20 cellular contexts compared by ENCODE assay signal in the genomic region with DNA sequence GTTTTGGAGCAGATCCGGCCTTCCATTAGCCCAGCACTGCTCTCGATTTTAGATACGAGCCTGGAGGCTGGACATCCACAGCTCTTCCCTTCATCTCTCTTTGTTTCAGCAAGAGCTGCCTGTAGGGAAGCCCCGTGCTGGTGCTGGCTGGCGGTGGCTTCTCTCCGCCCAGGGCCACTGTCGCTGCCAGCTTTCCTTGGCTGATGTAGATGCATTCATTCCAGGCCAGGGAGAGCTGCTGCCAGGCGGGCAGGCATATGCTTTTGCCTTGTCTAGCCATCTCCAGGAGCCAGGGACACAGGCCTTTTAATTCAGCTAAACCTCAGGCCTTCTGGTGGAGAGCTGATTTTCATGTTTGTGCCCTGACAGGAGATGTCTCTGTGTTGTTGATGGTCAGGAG.
"Had no signal": no experiment of that assay in that cellular context is flagged by ENCODE, and none has a peak within 500 bp of the region (broad histone marks: within the 10 kb centered on the region; RNA-seq: fewer than 3 reads in every experiment).

No MANE protein-coding gene starts in this region.

- H3K27me3 ChIP-seq: right atrium auricular region, spleen, testis, vagina had no signal

- H3K4me1 ChIP-seq: left ventricle myocardium inferior, psoas muscle, right atrium auricular region, spleen, testis, vagina had no signal

- H3K4me1 Mint-ChIP-seq: natural killer cell had no signal

- H3K36me3 ChIP-seq: left ventricle myocardium inferior, right atrium auricular region, spleen, vagina had no signal

- H3K4me3 Mint-ChIP-seq: dendritic cell treated with granulocyte-macrophage colony-stimulating factor and Interleukin-4, amounts not matched to agents 40 ng/mL and 50 ng/mL, for 4 days; natural killer cell; type B pancreatic cell had no signal

- H3K9me3 ChIP-seq: testis, vagina had no signal

- DNase-seq: activated CD4-positive, alpha-beta T cell treated with anti-CD3 and anti-CD28 coated beads for 1 hour; activated CD4-positive, alpha-beta T cell treated with anti-CD3 and anti-CD28 coated beads, Interleukin-2, amount 50 U/mL, for 1 hour; activated gamma-delta T cell treated with Interleukin-2 at 50 U/mL for 16 hours; activated T-cell treated with anti-CD3 and anti-CD28 coated beads, Interleukin-2, amount 50 U/mL, for 1 hour; effector CD8-positive, alpha-beta T cell; erythroblast; left ventricle myocardium inferior; midbrain; natural killer cell; psoas muscle; spleen; stimulated activated CD4-positive, alpha-beta T cell treated with anti-CD3 and anti-CD28 coated beads, Interleukin-4, amount 100 ng/mL, for 1 hour; stimulated activated naive CD4-positive, alpha-beta T cell; T-helper 9 cell; testis had no signal

- H3K4me3 ChIP-seq: left ventricle myocardium inferior, psoas muscle, right atrium auricular region, spleen, testis, vagina had no signal

- H3K27ac Mint-ChIP-seq: activated naive CD4-positive, alpha-beta T cell treated with anti-CD3 and anti-CD28 coated beads, Interleukin-2, amount 50 U/mL, for 72 hours; dendritic cell treated with granulocyte-macrophage colony-stimulating factor and Interleukin-4, amounts not matched to agents 40 ng/mL and 50 ng/mL, for 4 days; natural killer cell; type B pancreatic cell had no signal

- H3K27me3 Mint-ChIP-seq: dendritic cell treated with granulocyte-macrophage colony-stimulating factor and Interleukin-4, amounts not matched to agents 40 ng/mL and 50 ng/mL, for 4 days; type B pancreatic cell had no signal

- H3K27ac ChIP-seq: left ventricle myocardium inferior, psoas muscle, right atrium auricular region, spleen, testis, vagina had no signal

- ATAC-seq: activated naive CD4-positive, alpha-beta T cell treated with anti-CD3 and anti-CD28 coated beads, Interleukin-2, amount 50 U/mL, for 72 hours; natural killer cell; psoas muscle had no signal

- H3K36me3 Mint-ChIP-seq: natural killer cell, type B pancreatic cell had no signal

- H3K9me3 Mint-ChIP-seq: dendritic cell treated with granulocyte-macrophage colony-stimulating factor and Interleukin-4, amounts not matched to agents 40 ng/mL and 50 ng/mL, for 4 days; natural killer cell; type B pancreatic cell had no signal
